In the genomic region with DNA sequence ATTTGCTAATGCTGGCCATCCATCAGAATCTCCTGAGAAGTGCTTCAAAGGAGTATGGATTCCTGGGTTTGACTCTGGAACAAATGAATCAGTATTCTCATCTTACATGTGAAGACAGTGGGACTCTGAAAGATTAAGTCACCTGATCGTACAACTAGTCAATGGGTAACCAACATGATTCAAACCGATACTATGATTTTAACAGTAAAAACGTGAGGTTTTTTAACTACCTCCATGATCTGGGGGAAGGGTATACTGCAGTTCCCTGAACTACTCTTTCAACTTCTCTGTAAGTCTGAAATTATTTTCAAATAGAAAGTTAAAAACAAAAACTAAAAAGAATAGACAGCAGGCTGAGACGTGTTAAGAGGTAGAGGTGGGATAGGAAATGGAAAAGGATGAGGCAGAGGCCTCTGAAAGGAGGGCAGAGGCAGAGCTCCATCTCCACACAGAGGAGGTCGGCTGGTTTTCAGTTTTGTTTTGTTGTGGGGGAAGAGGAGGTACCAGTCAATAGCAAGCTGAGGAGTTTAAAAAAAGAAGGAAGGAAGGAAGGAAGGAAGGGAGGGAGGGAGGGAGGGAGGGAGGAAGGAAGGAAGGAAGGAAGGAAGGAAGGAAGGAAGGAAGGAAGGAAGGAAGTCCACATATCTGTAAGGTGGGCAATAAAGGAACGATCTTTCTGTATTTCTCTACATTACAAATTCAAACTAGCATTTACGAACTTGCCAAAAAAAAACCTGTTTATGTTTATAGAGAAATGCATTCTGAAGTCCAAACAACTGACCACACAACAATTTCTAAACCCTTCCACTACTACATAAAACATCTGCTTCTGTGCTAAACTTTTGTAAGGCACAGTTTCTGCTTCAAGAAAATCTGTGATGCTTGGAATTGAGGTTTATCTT, we compare ENCODE assay signal across 9 cellular contexts.
A peak's percentile ranks its signal among the peaks of the same experiment; 100 is the strongest.
DNase-seq lines count a peak whose midpoint lies in the region; ATAC-seq and TF ChIP-seq lines count a peak whose summit lies in the region.
"Had no signal": no experiment of that assay in that cellular context is flagged by ENCODE, and none has a peak within 500 bp of the region (broad histone marks: within the 10 kb centered on the region; RNA-seq: fewer than 3 reads in every experiment).

No MANE protein-coding gene starts in this region.

- DNase-seq in T-helper 2 cell treated with Interferon-gamma antibody and Interleukin-4, amounts not matched to agents 5 μg/mL and 100 μg/mL, for 36 hours (ENCODE audit: low spot score): peak; percentile 60
- DNase-seq in smooth muscle cell (lab: John Stamatoyannopoulos, UW; ENCODE audit: unreplicated experiment) (no peak), medulla oblongata (ENCODE audit: extremely low spot score) (no peak), amygdala (lab: John Stamatoyannopoulos, UW) (no peak), AG08396 (ENCODE audit: low spot score) (no peak), SIG-M5 treated with dmso at 0.1 percent for 504 hours (lab: John Stamatoyannopoulos, UW; ENCODE audit: unreplicated experiment) (no peak)
- DNase-seq: IMR-90 had no signal

- no peaks in the 10 kb centered on the region for H3K9me3 ChIP-seq in HEK293 (ENCODE audit: control insufficient read depth, insufficient read depth, low read depth, low read length)
- H3K9me3 ChIP-seq in smooth muscle cell (replicated peaks; ENCODE audit: low read depth): no peaks in the 10 kb centered on the region

- H3K4me3 ChIP-seq in HEK293 (ENCODE audit: low read depth, low read length) (no peak overlapping the region), smooth muscle cell (no peak overlapping the region)

- no peak overlapping the region for H2AFZ ChIP-seq in smooth muscle cell (ENCODE audit: low read depth)

- H3K9ac ChIP-seq in smooth muscle cell (ENCODE audit: low read depth): no peak overlapping the region

- peaks cover 62% of the 10 kb centered on the region for H4K20me1 ChIP-seq in smooth muscle cell (ENCODE audit: low read depth)

- H3K27me3 Mint-ChIP-seq in T-helper 2 cell treated with Interferon-gamma antibody and Interleukin-4, amounts not matched to agents 5 μg/mL and 100 μg/mL, for 36 hours (ENCODE audit: low read depth): no peaks in the 10 kb centered on the region

- H3K27ac ChIP-seq in HEK293 (ENCODE audit: extremely low read depth, low read depth, low read length): no peak overlapping the region
- H3K27ac ChIP-seq in smooth muscle cell (ENCODE audit: low read depth): peak overlapping the region; percentile 17

- no peaks in the 10 kb centered on the region for H3K27me3 ChIP-seq in smooth muscle cell (ENCODE audit: low read depth)

- peak; percentile 92 for ATAC-seq in GM18517 (IDR thresholded peaks at IDR 0.05; ENCODE audit: unreplicated experiment)

- H3K27ac Mint-ChIP-seq in T-helper 2 cell treated with Interferon-gamma antibody and Interleukin-4, amounts not matched to agents 5 μg/mL and 100 μg/mL, for 36 hours: peak overlapping the region; percentile 97

- H3K36me3 ChIP-seq in HEK293 (ENCODE audit: control insufficient read depth in 2 of 2, insufficient read depth in 1 of 2, low read length in 2 of 2): peaks cover 0 to 4% of the 10 kb centered on the region in 2 experiments; a peak in 1 of 3 replicates
- no peaks in the 10 kb centered on the region for H3K36me3 ChIP-seq in smooth muscle cell (ENCODE audit: low read depth)

- POLR2A ChIA-PET in HEK293 (lab: Yijun Ruan, JAX): no interaction called here

- CTCF ChIA-PET in HEK293 (lab: Yijun Ruan, JAX): interaction anchor here (0.6 to 1.1 kb wide), 2 partner anchors 67 to 515 kb away, joined by 3 to 6 read pairs; no protein-coding TSS in a partner anchor

- peaks cover 66% of the 10 kb centered on the region for H3K79me2 ChIP-seq in smooth muscle cell (ENCODE audit: low read depth)

- TF ChIP-seq CTCF in HEK293 (tag by site-specific recombination; IDR thresholded peaks at IDR 0.05): no peak
- TF ChIP-seq CTCF in smooth muscle cell (IDR thresholded peaks at IDR 0.05; ENCODE audit: borderline replicate concordance, insufficient read depth, poor library complexity, severe bottlenecking): no peak

- H3K9me3 Mint-ChIP-seq in T-helper 2 cell treated with Interferon-gamma antibody and Interleukin-4, amounts not matched to agents 5 μg/mL and 100 μg/mL, for 36 hours: peaks cover 4% of the 10 kb centered on the region

- H3F3A ChIP-seq in smooth muscle cell (ENCODE audit: low read depth): peaks cover 1% of the 10 kb centered on the region

- peaks cover 16% of the 10 kb centered on the region for H3K36me3 Mint-ChIP-seq in T-helper 2 cell treated with Interferon-gamma antibody and Interleukin-4, amounts not matched to agents 5 μg/mL and 100 μg/mL, for 36 hours (ENCODE audit: low read depth)

- H3K4me1 Mint-ChIP-seq in T-helper 2 cell treated with Interferon-gamma antibody and Interleukin-4, amounts not matched to agents 5 μg/mL and 100 μg/mL, for 36 hours (ENCODE audit: low read depth): peaks cover 44% of the 10 kb centered on the region

- peaks cover 3% of the 10 kb centered on the region; the same call in 1 of the 2 replicates for H3K4me1 ChIP-seq in HEK293 (ENCODE audit: control insufficient read depth, insufficient read depth, low read length)
- H3K4me1 ChIP-seq in smooth muscle cell (ENCODE audit: low read depth): peaks cover 12% of the 10 kb centered on the region

- WGBS in smooth muscle cell (ENCODE audit: low lambda C conversion rate): 85% methylated on average over 7 of the region's 7 CpGs

- H3K4me2 ChIP-seq in smooth muscle cell: no peak overlapping the region

- H3K4me3 Mint-ChIP-seq in T-helper 2 cell treated with Interferon-gamma antibody and Interleukin-4, amounts not matched to agents 5 μg/mL and 100 μg/mL, for 36 hours: peak overlapping the region; percentile 88

TF ChIP-seq in HEK293, 187 proteins besides CTCF, POLR2A, EP300 and RAD21:
- no peak for TF ChIP-seq TCF7L2 (IDR thresholded peaks at IDR 0.05; ENCODE audit: borderline replicate concordance, low read depth, low read length)
- peak; percentile 83 for TF ChIP-seq ZNF366 (tag by site-specific recombination; conservative IDR thresholded peaks at IDR 0.05)
